8 cellular contexts compared by ENCODE assay signal in the genomic region with DNA sequence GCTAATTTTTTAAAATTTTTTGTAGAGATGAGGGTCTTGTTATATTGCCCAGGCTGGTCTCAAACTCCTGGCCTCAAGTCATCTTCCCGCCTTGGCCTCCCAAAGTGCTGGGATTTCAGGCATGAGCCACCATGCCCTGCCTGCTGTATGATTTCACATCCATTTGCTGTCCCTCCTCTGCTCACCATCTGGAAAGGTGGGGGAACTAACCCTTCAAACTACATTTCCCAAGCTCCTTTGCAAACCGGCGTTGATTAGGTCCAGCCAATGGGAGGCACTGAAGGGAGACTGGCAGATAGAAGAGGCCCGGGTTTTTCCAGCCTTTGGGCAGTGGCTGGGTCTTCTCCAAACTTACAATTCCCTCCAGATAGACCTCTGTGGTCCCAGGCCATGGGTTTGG. TPM values are rescaled to one million over a fixed set of nuclear protein-coding genes. Genes with fewer than 3 reads are reported as not detected.
DNase-seq lines count a peak whose midpoint lies in the region; ATAC-seq, FAIRE-seq and TF ChIP-seq lines count a peak whose summit lies in the region.

No MANE protein-coding gene starts in this region.

- H3K36me3 ChIP-seq in DOHH2 (ENCODE audit: control insufficient read depth, low read length) (no peaks in the 10 kb centered on the region), HAP-1 (replicated peaks) (no peaks in the 10 kb centered on the region), testis (ENCODE audit: low read depth, missing control alignments) (no peaks in the 10 kb centered on the region)

- H3K27me3 ChIP-seq in DOHH2 (ENCODE audit: control insufficient read depth, low read length) (no peaks in the 10 kb centered on the region), HAP-1 (ENCODE audit: low read depth) (no peaks in the 10 kb centered on the region), testis (no peaks in the 10 kb centered on the region)

- intact Hi-C loops in testis (cut with DNase I; ENCODE audit: low total_unique reads), result no loop called here

- H3K27ac ChIP-seq in DOHH2 (ENCODE audit: low read depth, low read length) (no peak overlapping the region), RWPE1 (no peak overlapping the region), testis (no peak overlapping the region)

- TF ChIP-seq CTCF in DOHH2 (IDR thresholded peaks at IDR 0.05; ENCODE audit: low read depth, low read length, poor library complexity, severe bottlenecking), result no peak
- TF ChIP-seq CTCF in RWPE1 (conservative IDR thresholded peaks at IDR 0.05; ENCODE audit: low read depth), result no peak
- no peak for TF ChIP-seq CTCF in fibroblast of pulmonary artery (IDR thresholded peaks at IDR 0.05; ENCODE audit: low read length, missing control alignments)
- no peak for TF ChIP-seq CTCF in testis (IDR thresholded peaks at IDR 0.05)
- no peak for TF ChIP-seq CTCF in D721Med (IDR thresholded peaks at IDR 0.05; ENCODE audit: insufficient read depth, missing control alignments)

- H3K9me3 ChIP-seq in DOHH2 (ENCODE audit: control insufficient read depth, insufficient read depth, low read length), result no peaks in the 10 kb centered on the region
- no peaks in the 10 kb centered on the region for H3K9me3 ChIP-seq in HAP-1
- H3K9me3 ChIP-seq in testis, result no peaks in the 10 kb centered on the region

- no peaks in the 10 kb centered on the region for H3K79me2 ChIP-seq in DOHH2 (ENCODE audit: control insufficient read depth, low read length)

- H3K4me3 ChIP-seq in DOHH2 (ENCODE audit: low read length), result no peak overlapping the region
- H3K4me3 ChIP-seq in HAP-1, result no peak overlapping the region
- no peak overlapping the region for H3K4me3 ChIP-seq in fibroblast of pulmonary artery (replicated peaks; ENCODE audit: low read depth, low read length)
- H3K4me3 ChIP-seq in testis, result no peak overlapping the region

- CTCF ChIA-PET in RWPE1 (lab: Yijun Ruan, JAX), result interaction anchor here (0.7 kb wide), 1 partner anchor 11 kb away, joined by 3 read pairs; no protein-coding TSS in a partner anchor

- H4K20me1 ChIP-seq in DOHH2 (ENCODE audit: control insufficient read depth, insufficient read depth, low read depth, low read length), result no peaks in the 10 kb centered on the region

- POLR2A ChIA-PET in RWPE1 (lab: Yijun Ruan, JAX; ENCODE audit: low non-redundant PET), result no interaction called here

- H3F3A ChIP-seq in DOHH2 (ENCODE audit: control insufficient read depth, insufficient read depth), result no peaks in the 10 kb centered on the region

- FAIRE-seq in D721Med (lab: Jason Lieb, UNC), result no peak

- peak overlapping the region; percentile 29; the same call in 1 of the 2 replicates for H3K4me2 ChIP-seq in DOHH2 (ENCODE audit: low read length)

- in situ Hi-C loops in HAP-1 (cut with MboI; ENCODE audit: low sequenced_read_pairs), result no loop called here

- H3K4me1 ChIP-seq in DOHH2 (ENCODE audit: control insufficient read depth, low read length), result no peaks in the 10 kb centered on the region
- H3K4me1 ChIP-seq in HAP-1, result no peaks in the 10 kb centered on the region
- H3K4me1 ChIP-seq in testis, result peaks cover 15% of the 10 kb centered on the region

- no peak for ATAC-seq in HG03108 (IDR thresholded peaks at IDR 0.05; ENCODE audit: unreplicated experiment)

- H3K9me2 ChIP-seq in DOHH2 (replicated peaks; ENCODE audit: control insufficient read depth, low read length), result no peaks in the 10 kb centered on the region

- WGBS in testis, 2 donors, result 63 to 64% methylated on average over 4 of the region's 4 CpGs

- DNase-seq in HAP-1 (ENCODE audit: low spot score in 2 of 2) (peak; percentile 67 to 72), RWPE1 (ENCODE audit: low spot score) (peak; percentile 45), fibroblast of pulmonary artery (ENCODE audit: low read depth) (peak; percentile 58), testis (peak; percentile 56), NCI-H2081 treated with DMSO at 0.1 percent for 48 hours (lab: John Stamatoyannopoulos, UW) (no peak), D721Med (ENCODE audit: insufficient read length, low spot score) (no peak)

- no peak for TF ChIP-seq POLR2A in testis (IDR thresholded peaks at IDR 0.05)

RNA-seq across cellular contexts. Expression of gene RFPL1, which starts 19.3 kb away (rescaled TPM):
- total RNA-seq in testis, result under 1 TPM; 0.37 to 0.71 TPM
- polyA plus RNA-seq in testis (ENCODE audit: insufficient read depth, low read depth, low replicate concordance), result 1.4 TPM

RNA-seq across cellular contexts. Expression of gene NEFH, which starts 22.3 kb away (rescaled TPM):
- 10 to 100 TPM; 16.9 to 18.6 TPM for total RNA-seq in testis
- 12.0 TPM for polyA plus RNA-seq in testis (ENCODE audit: insufficient read depth, low read depth, low replicate concordance)

Comparison
In these comparisons a context has a peak if more than half of its experiments do, and no peak if none do; other contexts are left out.
1. DNase-seq: peak in HAP-1 (2 of 2), RWPE1 (single experiment), fibroblast of pulmonary artery (single experiment) and testis (single experiment); none in NCI-H2081 treated with DMSO at 0.1 percent for 48 hours (single experiment) and D721Med (single experiment).